ENCODE assay signal across 1 cellular context in genomic region chr5:42875785-42876374, GRCh38.
TF ChIP-seq lines count a peak whose summit lies in the region.

No MANE protein-coding gene starts in this region.

TF ChIP-seq in GM23338, 12 proteins besides CTCF, POLR2A, EP300 and RAD21 (continued from another document):
- no peak for TF ChIP-seq ZNF462 (CRISPR knock-in tag; IDR thresholded peaks at IDR 0.05)
- TF ChIP-seq NANOG (IDR thresholded peaks at IDR 0.05; ENCODE audit: borderline replicate concordance), result no peak
- no peak for TF ChIP-seq ETS1 (IDR thresholded peaks at IDR 0.05)
- TF ChIP-seq EZH2 (IDR thresholded peaks at IDR 0.05; ENCODE audit: low read depth, unreplicated experiment), result no peak
- no peak for TF ChIP-seq CREB1 (CRISPR knock-in tag; IDR thresholded peaks at IDR 0.05; ENCODE audit: low read depth)
- TF ChIP-seq EZH2phosphoT487 (IDR thresholded peaks at IDR 0.05; ENCODE audit: unreplicated experiment), result no peak
- TF ChIP-seq POLR2AphosphoS5 (IDR thresholded peaks at IDR 0.05; ENCODE audit: low read depth), result no peak
- TF ChIP-seq JUNB (IDR thresholded peaks at IDR 0.05; ENCODE audit: unreplicated experiment), result no peak
TF ChIP-seq in GM23338: peak in this region for 0.
